Comparison of ENCODE assay signal across 15 cellular contexts in the genomic region with DNA sequence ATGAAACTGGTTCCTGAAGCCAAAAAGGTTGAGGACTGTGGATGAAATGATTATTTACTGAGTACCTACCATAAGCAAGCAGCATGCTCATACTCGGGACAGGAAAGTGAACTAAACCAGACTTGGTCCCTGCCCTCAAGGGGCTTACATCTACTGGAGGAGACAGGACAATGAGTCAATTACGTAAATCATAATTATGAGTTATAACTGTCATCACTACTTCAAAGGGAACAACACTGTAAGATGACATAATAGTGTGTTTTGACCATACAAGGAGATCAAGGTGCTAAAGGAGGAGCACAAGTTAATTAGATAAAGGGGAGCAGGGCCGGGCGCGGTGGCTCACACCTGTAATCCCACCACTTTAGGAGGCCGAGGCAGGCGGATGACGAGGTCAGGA.
"Had no signal": no experiment of that assay in that cellular context is flagged by ENCODE, and none has a peak within 500 bp of the region (broad histone marks: within the 10 kb centered on the region; RNA-seq: fewer than 3 reads in every experiment).

No MANE protein-coding gene starts in this region.

- ATAC-seq: activated naive CD8-positive, alpha-beta T cell treated with anti-CD3 and anti-CD28 coated beads, Interleukin-2, amount 50 U/mL, for 24 hours; esophagus mucosa; mucosa of descending colon had no signal

- H3K27ac ChIP-seq: thyroid gland had no signal

- DNase-seq: activated B cell treated with CpG ODN at 0.5 μM for 24 hours; activated CD4-positive, alpha-beta memory T cell treated with anti-CD3 and anti-CD28 coated beads for 36 hours; activated CD4-positive, alpha-beta T cell treated with anti-CD3 and anti-CD28 coated beads for 4 hours; activated naive CD8-positive, alpha-beta T cell treated with anti-CD3 and anti-CD28 coated beads, Interleukin-2, amount 50 U/mL, for 24 hours; activated T-cell treated with anti-CD3 and anti-CD28 coated beads for 4 hours; aorta; cortex of kidney; mucosa of descending colon; naive B cell; nucleus accumbens; stimulated activated naive CD4-positive, alpha-beta T cell treated with Interleukin-2 at 50 U/mL for 16 hours; thyroid gland had no signal

- H3K27me3 ChIP-seq: thyroid gland had no signal

- H3K27ac Mint-ChIP-seq: activated B cell treated with CpG ODN at 0.5 μM for 24 hours; activated CD4-positive, alpha-beta memory T cell treated with anti-CD3 and anti-CD28 coated beads for 36 hours; activated naive CD8-positive, alpha-beta T cell treated with anti-CD3 and anti-CD28 coated beads, Interleukin-2, amount 50 U/mL, for 24 hours; activated T-helper 1 cell treated with anti-CD3 and anti-CD28 coated beads, Interleukin-12 subunit alpha, Interleukin-12 subunit beta, Interleukin-2, Interleukin-4 antibody, amounts not matched to agents 30 ng/mL and 10 ng/mL and 1 ng/mL, durations not matched to agents 14 hours and 24 hours and 36 hours; memory B cell had no signal

- H3K27me3 Mint-ChIP-seq: activated B cell treated with CpG ODN at 0.5 μM for 24 hours; activated CD4-positive, alpha-beta memory T cell treated with anti-CD3 and anti-CD28 coated beads for 36 hours; memory B cell; naive B cell had no signal

- H3K4me3 Mint-ChIP-seq: activated B cell treated with CpG ODN at 0.5 μM for 24 hours; activated CD4-positive, alpha-beta memory T cell treated with anti-CD3 and anti-CD28 coated beads for 36 hours; activated naive CD8-positive, alpha-beta T cell treated with anti-CD3 and anti-CD28 coated beads, Interleukin-2, amount 50 U/mL, for 24 hours; memory B cell had no signal

- H3K9me3 Mint-ChIP-seq: activated B cell treated with CpG ODN at 0.5 μM for 24 hours; activated CD4-positive, alpha-beta memory T cell treated with anti-CD3 and anti-CD28 coated beads for 36 hours; activated naive CD8-positive, alpha-beta T cell treated with anti-CD3 and anti-CD28 coated beads, Interleukin-2, amount 50 U/mL, for 24 hours; activated T-helper 1 cell treated with anti-CD3 and anti-CD28 coated beads, Interleukin-12 subunit alpha, Interleukin-12 subunit beta, Interleukin-2, Interleukin-4 antibody, amounts not matched to agents 30 ng/mL and 10 ng/mL and 1 ng/mL, durations not matched to agents 14 hours and 24 hours and 36 hours; memory B cell; naive B cell had no signal

- H3K36me3 ChIP-seq: thyroid gland had no signal

- H3K36me3 Mint-ChIP-seq: activated CD4-positive, alpha-beta memory T cell treated with anti-CD3 and anti-CD28 coated beads for 36 hours; memory B cell; naive B cell had no signal

- H3K9me3 ChIP-seq: mucosa of descending colon, thyroid gland had no signal

- H3K4me3 ChIP-seq: mucosa of descending colon, thyroid gland had no signal
